In genomic region chr14:31159682-31160296, GRCh38 we compare ENCODE assay signal across 14 cellular contexts. TPM values are rescaled to one million over a fixed set of nuclear protein-coding genes. Genes with fewer than 3 reads are reported as not detected.
DNase-seq lines count a peak whose midpoint lies in the region; ATAC-seq and TF ChIP-seq lines count a peak whose summit lies in the region.
"Had no signal": no experiment of that assay in that cellular context is flagged by ENCODE, and none has a peak within 500 bp of the region (broad histone marks: within the 10 kb centered on the region; RNA-seq: fewer than 3 reads in every experiment).

No MANE protein-coding gene starts in this region.

- H3K4me3 ChIP-seq in A673 (ENCODE audit: low read depth, low read length, poor library complexity, severe bottlenecking) (no peak overlapping the region), osteoblast (ENCODE audit: insufficient read depth, low read length) (no peak overlapping the region)

- no peaks in the 10 kb centered on the region for H4K20me1 ChIP-seq in osteoblast (ENCODE audit: insufficient read depth, low read length)

- intact Hi-C loops in A673 (cut with micrococcal nuclease; ENCODE audit: unreplicated experiment) = no loop called here

- CTCF ChIA-PET in A673 (lab: Charles Lee) = no interaction called here

- no peak for ATAC-seq in GM21717 (IDR thresholded peaks at IDR 0.05; ENCODE audit: unreplicated experiment)
- ATAC-seq: left lobe of liver, T-helper 17 cell had no signal

- H3K27me3 ChIP-seq in A673 (replicated peaks; ENCODE audit: insufficient read depth, low read depth, low read length, poor library complexity) (no peaks in the 10 kb centered on the region), osteoblast (ENCODE audit: insufficient read depth, low read length) (no peaks in the 10 kb centered on the region)

- H3K27ac ChIP-seq in A673 (ENCODE audit: low read depth, low read length, poor library complexity, severe bottlenecking) = no peak overlapping the region
- H3K27ac ChIP-seq in osteoblast (ENCODE audit: low read depth, low read length) = peak overlapping the region; percentile 31

- no peak overlapping the region for H2AFZ ChIP-seq in osteoblast (ENCODE audit: low read length)

- H3K36me3 ChIP-seq in A673 (ENCODE audit: insufficient read depth, low read length, poor library complexity, severe bottlenecking) (peaks cover 17% of the 10 kb centered on the region), osteoblast (ENCODE audit: insufficient read depth, low read length) (peaks cover 27% of the 10 kb centered on the region)

- BruUV-seq in A673 (replicated peaks; lab: Mats Ljungman, UMichigan) = no TSS peak

- peaks cover 23% of the 10 kb centered on the region for H3K79me2 ChIP-seq in osteoblast (ENCODE audit: insufficient read depth, low read length)

- H3K4me1 ChIP-seq in A673 (ENCODE audit: insufficient read depth, low read length, poor library complexity, severe bottlenecking) (peaks cover 6% of the 10 kb centered on the region), osteoblast (ENCODE audit: insufficient read depth, low read length) (peaks cover 14% of the 10 kb centered on the region)

- DNase-seq in A673 (ENCODE audit: low spot score) (peak; percentile 20), HCEC 1CT (peak; percentile 63), amniotic epithelial cell (ENCODE audit: low read depth) (peak; percentile 61), osteoblast (ENCODE audit: insufficient read length, low spot score, missing footprints) (no peak), NCI-H2196 (lab: John Stamatoyannopoulos, UW; ENCODE audit: unreplicated experiment) (no peak), DMS79 treated with DMSO at 0.1 percent for 48 hours (lab: John Stamatoyannopoulos, UW) (no peak), iPS-NIHi7 (ENCODE audit: extremely low spot score) (no peak)
- DNase-seq: hippocampal formation, naive B cell, NCI-H2171, NCI-H82, T-helper 17 cell had no signal

- POLR2A ChIA-PET in A673 (lab: Charles Lee; ENCODE audit: low non-redundant PET) = no interaction called here

- H3K9me3 ChIP-seq in A673 (ENCODE audit: low read depth, low read length, poor library complexity, severe bottlenecking) (no peaks in the 10 kb centered on the region), osteoblast (ENCODE audit: low read depth, low read length) (no peaks in the 10 kb centered on the region)

- no peak overlapping the region for H3K4me2 ChIP-seq in osteoblast (ENCODE audit: insufficient read depth, low read length)

- TF ChIP-seq CTCF in A673 (conservative IDR thresholded peaks at IDR 0.05; ENCODE audit: low read depth, low read length) (no peak), osteoblast (IDR thresholded peaks at IDR 0.05; ENCODE audit: extremely low read depth, low read depth, low read length) (no peak)

RNA-seq across cellular contexts. Expression of gene HECTD1, which starts 47.8 kb away (rescaled TPM):
- total RNA-seq in A673 (2021) (138 and 156 TPM in 2 replicates), osteoblast (240 and 246 TPM in 2 replicates)

Comparison
In these comparisons a context has a peak if more than half of its experiments do, and no peak if none do; other contexts are left out.
1. DNase-seq: peak in A673 (single experiment), HCEC 1CT (single experiment) and amniotic epithelial cell (single experiment); none in osteoblast (single experiment), NCI-H2196 (single experiment), DMS79 treated with DMSO at 0.1 percent for 48 hours (single experiment) and iPS-NIHi7 (single experiment).